ENCODE assay signal across 8 cellular contexts in genomic region chr17:30808785-30809286, GRCh38. TPM values are rescaled to one million over a fixed set of nuclear protein-coding genes. Genes with fewer than 3 reads are reported as not detected.
DNase-seq lines count a peak whose midpoint lies in the region; ATAC-seq and TF ChIP-seq lines count a peak whose summit lies in the region.

No MANE protein-coding gene starts in this region.

- peaks cover 89% of the 10 kb centered on the region for H3K79me2 ChIP-seq in OCI-LY7 (ENCODE audit: insufficient read depth, low read depth, low read length)

- intact Hi-C loops in OCI-LY7 (cut with micrococcal nuclease; ENCODE audit: unreplicated experiment) = loop anchor here (1.0 kb wide), 1 partner anchor 15 kb away; the partner anchor contains the start of gene CRLF3
- intact Hi-C loops in left ventricle myocardium superior (cut with micrococcal nuclease) = no loop called here

- H3K36me3 ChIP-seq in OCI-LY7 (ENCODE audit: insufficient read depth, low read length) (peaks cover 33% of the 10 kb centered on the region), gastroesophageal sphincter (peaks cover 0 to 8% of the 10 kb centered on the region in 2 donors)

- H3K4me3 ChIP-seq in OCI-LY7 (ENCODE audit: low read depth, low read length, poor library complexity, severe bottlenecking) = peak overlapping the region; percentile 56
- H3K4me3 ChIP-seq in gastroesophageal sphincter = no peak overlapping the region

- no peaks in the 10 kb centered on the region for H4K20me1 ChIP-seq in OCI-LY7 (ENCODE audit: insufficient read depth, low read length)

- H3K27ac ChIP-seq in OCI-LY7 (ENCODE audit: low read depth, low read length, poor library complexity, severe bottlenecking) = peak overlapping the region; percentile 100
- peak overlapping the region in 1 of 4 donors; percentile 14 for H3K27ac ChIP-seq in gastroesophageal sphincter
- H3K27ac ChIP-seq in substantia nigra (ENCODE audit: low read depth, low read length, poor library complexity, severe bottlenecking) = no peak overlapping the region

- H3K4me1 ChIP-seq in OCI-LY7 (ENCODE audit: insufficient read depth, low read length, poor library complexity, severe bottlenecking) (peaks cover 72% of the 10 kb centered on the region), gastroesophageal sphincter (peaks cover 0 to 13% (median 0%) of the 10 kb centered on the region in 3 donors)

- H3K4me3 Mint-ChIP-seq in osteocyte (ENCODE audit: unreplicated experiment) = no peak overlapping the region

- H3K9me3 ChIP-seq in OCI-LY7 (ENCODE audit: low read length) = 0 out of 2 replicates have a peak, but pooled peaks cover 4% of the 10 kb centered on the region
- H3K9me3 ChIP-seq in gastroesophageal sphincter = no peaks in the 10 kb centered on the region

- H3K27me3 ChIP-seq in gastroesophageal sphincter = no peaks in the 10 kb centered on the region

- no peak overlapping the region for H3K27ac Mint-ChIP-seq in osteocyte (ENCODE audit: unreplicated experiment)

- H3K9me3 Mint-ChIP-seq in osteocyte (ENCODE audit: unreplicated experiment) = no peaks in the 10 kb centered on the region

- 59 to 69% methylated on average over 4 of the region's 9 CpGs for WGBS in gastroesophageal sphincter (ENCODE audit: low coverage in 1 of 2), 2 donors

- no peaks in the 10 kb centered on the region for H3K9me2 ChIP-seq in OCI-LY7 (ENCODE audit: insufficient read depth, low read length)

- no peak for TF ChIP-seq POLR2A in gastroesophageal sphincter (IDR thresholded peaks at IDR 0.05)

- POLR2A ChIA-PET in OCI-LY7 (lab: Charles Lee) = interaction anchor here (0.6 to 6.1 kb wide), 3 partner anchors 9 to 24 kb away, joined by 3 to 79 read pairs (median 3); partner anchors contain the start of gene CRLF3

- no TSS peak for BruUV-seq in OCI-LY7 (replicated peaks; lab: Mats Ljungman, UMichigan)

- no peaks in the 10 kb centered on the region for H3K27me3 Mint-ChIP-seq in osteocyte (ENCODE audit: unreplicated experiment)

- H3K36me3 Mint-ChIP-seq in osteocyte (ENCODE audit: unreplicated experiment) = peaks cover 2% of the 10 kb centered on the region

- peak overlapping the region; percentile 84 for H3K4me2 ChIP-seq in OCI-LY7 (ENCODE audit: low read length)

- TF ChIP-seq EP300 in gastroesophageal sphincter (IDR thresholded peaks at IDR 0.05) = no peak

- TF ChIP-seq CTCF in OCI-LY7 (conservative IDR thresholded peaks at IDR 0.05; ENCODE audit: low read length) = no peak
- no peak for TF ChIP-seq CTCF in osteocyte (IDR thresholded peaks at IDR 0.05)
- no peak for TF ChIP-seq CTCF in gastroesophageal sphincter (IDR thresholded peaks at IDR 0.05)

- H3K4me1 Mint-ChIP-seq in osteocyte (ENCODE audit: unreplicated experiment) = peaks cover 1% of the 10 kb centered on the region

- ATAC-seq in GM18508 (IDR thresholded peaks at IDR 0.05; ENCODE audit: insufficient read depth, unreplicated experiment) (peak; percentile 64), HG02588 (IDR thresholded peaks at IDR 0.05; ENCODE audit: unreplicated experiment) (peak; percentile 84), left ventricle myocardium superior (peak; percentile 53), gastroesophageal sphincter (no peak)

- CTCF ChIA-PET in OCI-LY7 (lab: Charles Lee; ENCODE audit: unreplicated experiment) = interaction anchor here (1.4 to 1.5 kb wide), 2 partner anchors 12 to 16 kb away, joined by 4 to 5 read pairs; partner anchors contain the start of gene CRLF3

- DNase-seq in OCI-LY7 (ENCODE audit: low spot score) (peak; percentile 95), left ventricle myocardium superior (no peak), D341Med (ENCODE audit: low spot score) (no peak), osteocyte (ENCODE audit: extremely low spot score, unreplicated experiment) (no peak), substantia nigra (lab: John Stamatoyannopoulos, UW) (no peak)

- H2AFZ ChIP-seq in OCI-LY7 (ENCODE audit: low read length) = peak overlapping the region; percentile 8; the same call in 1 of the 2 replicates

RNA-seq across cellular contexts. Expression of gene CRLF3, which starts 15.7 kb away (rescaled TPM):
- total RNA-seq in OCI-LY7 (2014; rRNA removed; shearing (Covaris generic)) = 26.4 and 29.4 TPM in 2 replicates
- total RNA-seq in OCI-LY7 (2022) (45.3 and 51.4 TPM in 2 replicates), left ventricle myocardium superior (6.1 TPM), osteocyte (7.9 and 8.6 TPM in 2 replicates), gastroesophageal sphincter (10 to 100 TPM in 3 of 4 donors, 1 to 10 TPM in 1; 7.0 to 18.4 (median 11.4) TPM)

RNA-seq across cellular contexts. Expression of gene ATAD5, which starts 22.9 kb away (rescaled TPM):
- 20.9 and 21.4 TPM in 2 replicates for total RNA-seq in OCI-LY7 (2014; rRNA removed; shearing (Covaris generic))
- 35.9 and 40.9 TPM in 2 replicates for total RNA-seq in OCI-LY7 (2022)
- total RNA-seq in left ventricle myocardium superior = 0.50 TPM
- 3.0 TPM in 2 replicates for total RNA-seq in osteocyte
- 1 to 10 TPM in 1 of 4 donors, under 1 TPM in 3; 0.47 to 1.7 (median 0.86) TPM for total RNA-seq in gastroesophageal sphincter
